ENCODE assay signal across 1 cellular context in the genomic region with DNA sequence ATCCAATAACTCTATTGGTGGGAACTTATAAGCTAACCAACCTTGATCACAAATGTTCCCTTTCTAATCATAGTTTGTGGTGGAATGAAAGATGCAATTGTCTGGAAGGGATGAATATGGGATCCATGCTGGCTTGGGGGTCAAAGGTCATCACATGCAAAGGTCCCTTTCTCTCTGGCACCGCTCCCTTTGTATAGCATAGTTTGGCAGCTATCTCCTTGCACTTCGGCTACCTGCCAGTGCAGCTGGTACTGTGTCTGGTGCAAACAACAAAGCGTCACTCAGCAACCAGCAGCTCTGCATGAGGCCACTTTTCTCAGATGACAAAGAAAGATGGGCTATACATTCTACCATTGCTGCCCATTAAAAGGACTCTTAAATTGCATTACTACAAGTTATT.
TF ChIP-seq lines count a peak whose summit lies in the region.

No MANE protein-coding gene starts in this region.

TF ChIP-seq in GM23338, 12 proteins besides CTCF, POLR2A, EP300 and RAD21 (continued from another document):
- TF ChIP-seq, protein P1, sequence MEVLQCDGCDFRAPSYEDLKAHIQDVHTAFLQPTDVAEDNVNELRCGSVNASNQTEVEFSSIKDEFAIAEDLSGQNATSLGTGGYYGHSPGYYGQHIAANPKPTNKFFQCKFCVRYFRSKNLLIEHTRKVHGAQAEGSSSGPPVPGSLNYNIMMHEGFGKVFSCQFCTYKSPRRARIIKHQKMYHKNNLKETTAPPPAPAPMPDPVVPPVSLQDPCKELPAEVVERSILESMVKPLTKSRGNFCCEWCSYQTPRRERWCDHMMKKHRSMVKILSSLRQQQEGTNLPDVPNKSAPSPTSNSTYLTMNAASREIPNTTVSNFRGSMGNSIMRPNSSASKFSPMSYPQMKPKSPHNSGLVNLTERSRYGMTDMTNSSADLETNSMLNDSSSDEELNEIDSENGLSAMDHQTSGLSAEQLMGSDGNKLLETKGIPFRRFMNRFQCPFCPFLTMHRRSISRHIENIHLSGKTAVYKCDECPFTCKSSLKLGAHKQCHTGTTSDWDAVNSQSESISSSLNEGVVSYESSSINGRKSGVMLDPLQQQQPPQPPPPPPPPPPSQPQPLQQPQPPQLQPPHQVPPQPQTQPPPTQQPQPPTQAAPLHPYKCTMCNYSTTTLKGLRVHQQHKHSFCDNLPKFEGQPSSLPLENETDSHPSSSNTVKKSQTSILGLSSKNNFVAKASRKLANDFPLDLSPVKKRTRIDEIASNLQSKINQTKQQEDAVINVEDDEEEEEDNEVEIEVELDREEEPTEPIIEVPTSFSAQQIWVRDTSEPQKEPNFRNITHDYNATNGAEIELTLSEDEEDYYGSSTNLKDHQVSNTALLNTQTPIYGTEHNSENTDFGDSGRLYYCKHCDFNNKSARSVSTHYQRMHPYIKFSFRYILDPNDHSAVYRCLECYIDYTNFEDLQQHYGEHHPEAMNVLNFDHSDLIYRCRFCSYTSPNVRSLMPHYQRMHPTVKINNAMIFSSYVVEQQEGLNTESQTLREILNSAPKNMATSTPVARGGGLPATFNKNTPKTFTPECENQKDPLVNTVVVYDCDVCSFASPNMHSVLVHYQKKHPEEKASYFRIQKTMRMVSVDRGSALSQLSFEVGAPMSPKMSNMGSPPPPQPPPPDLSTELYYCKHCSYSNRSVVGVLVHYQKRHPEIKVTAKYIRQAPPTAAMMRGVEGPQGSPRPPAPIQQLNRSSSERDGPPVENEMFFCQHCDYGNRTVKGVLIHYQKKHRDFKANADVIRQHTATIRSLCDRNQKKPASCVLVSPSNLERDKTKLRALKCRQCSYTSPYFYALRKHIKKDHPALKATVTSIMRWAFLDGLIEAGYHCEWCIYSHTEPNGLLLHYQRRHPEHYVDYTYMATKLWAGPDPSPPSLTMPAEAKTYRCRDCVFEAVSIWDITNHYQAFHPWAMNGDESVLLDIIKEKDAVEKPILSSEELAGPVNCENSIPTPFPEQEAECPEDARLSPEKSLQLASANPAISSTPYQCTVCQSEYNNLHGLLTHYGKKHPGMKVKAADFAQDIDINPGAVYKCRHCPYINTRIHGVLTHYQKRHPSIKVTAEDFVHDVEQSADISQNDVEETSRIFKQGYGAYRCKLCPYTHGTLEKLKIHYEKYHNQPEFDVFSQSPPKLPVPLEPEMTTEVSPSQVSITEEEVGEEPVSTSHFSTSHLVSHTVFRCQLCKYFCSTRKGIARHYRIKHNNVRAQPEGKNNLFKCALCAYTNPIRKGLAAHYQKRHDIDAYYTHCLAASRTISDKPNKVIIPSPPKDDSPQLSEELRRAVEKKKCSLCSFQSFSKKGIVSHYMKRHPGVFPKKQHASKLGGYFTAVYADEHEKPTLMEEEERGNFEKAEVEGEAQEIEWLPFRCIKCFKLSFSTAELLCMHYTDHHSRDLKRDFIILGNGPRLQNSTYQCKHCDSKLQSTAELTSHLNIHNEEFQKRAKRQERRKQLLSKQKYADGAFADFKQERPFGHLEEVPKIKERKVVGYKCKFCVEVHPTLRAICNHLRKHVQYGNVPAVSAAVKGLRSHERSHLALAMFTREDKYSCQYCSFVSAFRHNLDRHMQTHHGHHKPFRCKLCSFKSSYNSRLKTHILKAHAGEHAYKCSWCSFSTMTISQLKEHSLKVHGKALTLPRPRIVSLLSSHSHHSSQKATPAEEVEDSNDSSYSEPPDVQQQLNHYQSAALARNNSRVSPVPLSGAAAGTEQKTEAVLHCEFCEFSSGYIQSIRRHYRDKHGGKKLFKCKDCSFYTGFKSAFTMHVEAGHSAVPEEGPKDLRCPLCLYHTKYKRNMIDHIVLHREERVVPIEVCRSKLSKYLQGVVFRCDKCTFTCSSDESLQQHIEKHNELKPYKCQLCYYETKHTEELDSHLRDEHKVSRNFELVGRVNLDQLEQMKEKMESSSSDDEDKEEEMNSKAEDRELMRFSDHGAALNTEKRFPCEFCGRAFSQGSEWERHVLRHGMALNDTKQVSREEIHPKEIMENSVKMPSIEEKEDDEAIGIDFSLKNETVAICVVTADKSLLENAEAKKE (CRISPR knock-in tag; IDR thresholded peaks at IDR 0.05), result no peak
- TF ChIP-seq EZH2 (IDR thresholded peaks at IDR 0.05; ENCODE audit: low read depth, unreplicated experiment), result no peak
